8 cellular contexts compared by ENCODE assay signal in the genomic region with DNA sequence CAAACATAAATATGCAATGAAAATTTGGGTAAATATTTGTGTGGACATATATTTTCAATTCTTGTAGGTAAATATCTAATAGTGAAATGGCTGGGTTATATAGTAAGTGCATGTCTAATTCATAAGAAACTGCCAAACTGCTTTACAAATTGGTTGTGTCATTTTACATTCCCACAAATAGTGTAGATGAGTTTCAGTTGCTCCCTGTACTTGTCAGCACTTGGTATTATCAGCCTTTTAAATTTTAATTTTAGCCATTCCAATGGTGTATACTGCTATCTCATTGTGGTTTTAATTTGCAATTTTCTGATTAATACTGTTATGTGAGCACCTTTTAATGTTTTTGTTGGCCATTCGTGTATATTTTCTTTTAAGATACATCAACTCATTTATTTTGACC.
"Had no signal": no experiment of that assay in that cellular context is flagged by ENCODE, and none has a peak within 500 bp of the region (broad histone marks: within the 10 kb centered on the region; RNA-seq: fewer than 3 reads in every experiment).

No MANE protein-coding gene starts in this region.

- FAIRE-seq: G401.6, GM12878, GM12891, GM12892, GM18507, GM19239 had no signal

- DNase-seq: GDM1, GF-D8 had no signal

- ATAC-seq: GM12878 had no signal

- H3K4me3 ChIP-seq: GM12878 had no signal
